ENCODE assay signal across 10 cellular contexts in the genomic region with DNA sequence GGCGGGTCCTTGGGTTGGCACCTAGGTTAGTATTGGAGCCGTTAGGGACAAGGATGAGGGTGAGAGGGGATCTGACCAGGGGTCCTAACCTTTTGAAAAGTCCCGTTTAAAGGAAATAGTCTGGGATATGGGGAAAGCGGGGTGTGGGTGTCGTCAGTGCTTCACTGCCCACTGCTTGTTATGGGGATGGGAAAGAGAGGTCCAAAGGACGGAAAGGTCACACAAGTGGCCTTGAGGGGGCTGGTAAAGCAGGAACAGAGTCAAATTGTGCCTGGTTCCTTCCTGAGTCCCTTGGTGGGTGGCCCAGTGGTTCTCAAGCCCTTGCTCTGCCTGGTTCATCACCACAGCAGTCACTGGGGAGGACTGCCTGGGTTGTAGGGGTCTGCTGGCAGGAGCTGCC. TPM values are rescaled to one million over a fixed set of nuclear protein-coding genes. Genes with fewer than 3 reads are reported as not detected.
A peak's percentile ranks its signal among the peaks of the same experiment; 100 is the strongest.
DNase-seq lines count a peak whose midpoint lies in the region; ATAC-seq and TF ChIP-seq lines count a peak whose summit lies in the region.
"Had no signal": no experiment of that assay in that cellular context is flagged by ENCODE, and none has a peak within 500 bp of the region (broad histone marks: within the 10 kb centered on the region; RNA-seq: fewer than 3 reads in every experiment).

No MANE protein-coding gene starts in this region.

- H3K9me3 ChIP-seq in KOPT-K1 (ENCODE audit: insufficient read depth, low read length, poor library complexity, severe bottlenecking) (no peaks in the 10 kb centered on the region), sigmoid colon (no peaks in the 10 kb centered on the region)

- no peaks in the 10 kb centered on the region for H3K27me3 ChIP-seq in sigmoid colon

- no peak for TF ChIP-seq CTCF in sigmoid colon (IDR thresholded peaks at IDR 0.05)

- H3K4me3 ChIP-seq in sigmoid colon, result no peak overlapping the region

- TF ChIP-seq POLR2A in sigmoid colon (IDR thresholded peaks at IDR 0.05), result no peak

- peaks cover 0 to 46% (median 36%) of the 10 kb centered on the region in 4 donors for H3K4me1 ChIP-seq in sigmoid colon

- no peaks in the 10 kb centered on the region for H3K9me3 Mint-ChIP-seq in T-helper 1 cell treated with Interleukin-12 subunit alpha and Interleukin-12 subunit beta and Interleukin-4 antibody, amounts not matched to agents 30 μg/mL and 1 μg/mL, for 36 hours
- no peaks in the 10 kb centered on the region for H3K9me3 Mint-ChIP-seq in effector memory CD8-positive, alpha-beta T cell
- H3K9me3 Mint-ChIP-seq: immature natural killer cell had no signal

- H3K36me3 Mint-ChIP-seq in T-helper 1 cell treated with Interleukin-12 subunit alpha and Interleukin-12 subunit beta and Interleukin-4 antibody, amounts not matched to agents 30 μg/mL and 1 μg/mL, for 36 hours (ENCODE audit: low read depth), result peaks cover 17% of the 10 kb centered on the region
- peaks cover 11% of the 10 kb centered on the region for H3K36me3 Mint-ChIP-seq in effector memory CD8-positive, alpha-beta T cell (ENCODE audit: insufficient read depth)
- H3K36me3 Mint-ChIP-seq: immature natural killer cell had no signal

- peaks cover 38% of the 10 kb centered on the region for H3K4me1 Mint-ChIP-seq in T-helper 1 cell treated with Interleukin-12 subunit alpha and Interleukin-12 subunit beta and Interleukin-4 antibody, amounts not matched to agents 30 μg/mL and 1 μg/mL, for 36 hours (ENCODE audit: low read depth)
- H3K4me1 Mint-ChIP-seq in effector memory CD8-positive, alpha-beta T cell (ENCODE audit: low read depth in 2 of 2), result peaks cover 23 to 27% of the 10 kb centered on the region in 2 donors

- WGBS in sigmoid colon, 2 donors, result 20 to 67% methylated on average over 6 of the region's 6 CpGs

- no peak for TF ChIP-seq EP300 in sigmoid colon (IDR thresholded peaks at IDR 0.05)

- H3K27me3 Mint-ChIP-seq in T-helper 1 cell treated with Interleukin-12 subunit alpha and Interleukin-12 subunit beta and Interleukin-4 antibody, amounts not matched to agents 30 μg/mL and 1 μg/mL, for 36 hours (ENCODE audit: low read depth), result no peaks in the 10 kb centered on the region
- no peaks in the 10 kb centered on the region for H3K27me3 Mint-ChIP-seq in effector memory CD8-positive, alpha-beta T cell

- ATAC-seq in effector memory CD8-positive, alpha-beta T cell (replicated peaks), result no peak

- H3K27ac Mint-ChIP-seq in T-helper 1 cell treated with Interleukin-12 subunit alpha and Interleukin-12 subunit beta and Interleukin-4 antibody, amounts not matched to agents 30 μg/mL and 1 μg/mL, for 36 hours, result peak overlapping the region; percentile 16
- peak overlapping the region; percentile 32 to 42 for H3K27ac Mint-ChIP-seq in effector memory CD8-positive, alpha-beta T cell

- peak overlapping the region; percentile 16 for H3K4me3 Mint-ChIP-seq in T-helper 1 cell treated with Interleukin-12 subunit alpha and Interleukin-12 subunit beta and Interleukin-4 antibody, amounts not matched to agents 30 μg/mL and 1 μg/mL, for 36 hours
- H3K4me3 Mint-ChIP-seq in effector memory CD8-positive, alpha-beta T cell, result no peak overlapping the region

- peak overlapping the region; percentile 95 for H3K27ac ChIP-seq in KOPT-K1 (ENCODE audit: low read depth, low read length, poor library complexity, severe bottlenecking)
- H3K27ac ChIP-seq in sigmoid colon, result peak overlapping the region in 3 of 4 donors; percentile 37 to 93 (median 42)

- peaks cover 36% of the 10 kb centered on the region for H3K36me3 ChIP-seq in KOPT-K1 (ENCODE audit: insufficient read depth, low read length)
- H3K36me3 ChIP-seq in sigmoid colon, result peaks cover 0 to 29% (median 16%) of the 10 kb centered on the region in 4 donors

- intact Hi-C loops in sigmoid colon (cut with DNase I) (loop anchor here (10.0 kb wide), 1 partner anchor 588 kb away; no protein-coding TSS in a partner anchor), cardiac septum (cut with DNase I) (no loop called here)

- DNase-seq in T-helper 1 cell, result no peak
- no peak for DNase-seq in effector memory CD8-positive, alpha-beta T cell
- DNase-seq in sigmoid colon, result no peak
- DNase-seq in SIG-M5 (lab: John Stamatoyannopoulos, UW), result no peak
- no peak for DNase-seq in EL
- DNase-seq in cardiac septum (ENCODE audit: low spot score), result no peak
- DNase-seq: 8988T, immature natural killer cell had no signal

RNA-seq across cellular contexts. Expression of a gene that starts 2.6 kb away (rescaled TPM):
- 10 to 100 TPM in 1 of 4 donors, 1 to 10 TPM in 3; 6.1 to 10.7 (median 6.9) TPM for total RNA-seq in sigmoid colon
- polyA plus RNA-seq in sigmoid colon, result 1 to 10 TPM; 3.0 to 6.1 (median 5.4) TPM
- 3.4 TPM for total RNA-seq in cardiac septum

RNA-seq across cellular contexts. Expression of a gene that starts 7.9 kb away (rescaled TPM):
- total RNA-seq in sigmoid colon (10 to 100 TPM; 56.3 to 63.7 (median 57.0) TPM), cardiac septum (85.5 TPM)
- 100 to 1,000 TPM in 1 of 3 donors, 10 to 100 TPM in 2; 50.9 to 131 (median 52.3) TPM for polyA plus RNA-seq in sigmoid colon

RNA-seq across cellular contexts. Expression of a gene that starts 35.1 kb away (rescaled TPM):
- total RNA-seq in sigmoid colon (100 to 1,000 TPM; 257 to 447 (median 388) TPM), cardiac septum (10.6 TPM)
- polyA plus RNA-seq in sigmoid colon, result 100 to 1,000 TPM in 2 of 3 donors, 10 to 100 TPM in 1; 28.9 to 289 (median 132) TPM
- polyA plus RNA-seq: immature natural killer cell had no signal

RNA-seq across cellular contexts. Expression of a gene that starts 53.2 kb away (rescaled TPM):
- total RNA-seq in sigmoid colon (10 to 100 TPM in 1 of 4 donors, 1 to 10 TPM in 3; 2.9 to 13.3 (median 8.3) TPM), cardiac septum (4.6 TPM)
- polyA plus RNA-seq in sigmoid colon, result 10 to 100 TPM in 1 of 3 donors, 1 to 10 TPM in 2; 3.6 to 12.4 (median 5.3) TPM

RNA-seq across cellular contexts. Expression of a gene that starts 53.4 kb away (rescaled TPM):
- 10 to 100 TPM; 10.3 to 14.0 (median 11.0) TPM for total RNA-seq in sigmoid colon
- 10 to 100 TPM in 2 of 3 donors, 1 to 10 TPM in 1; 4.4 to 18.6 (median 10.8) TPM for polyA plus RNA-seq in sigmoid colon
- 4.4 TPM for total RNA-seq in cardiac septum

Comparison
In these comparisons a context has a peak if more than half of its experiments do, and no peak if none do; other contexts are left out.
1. RNA of a gene that starts 35.1 kb away (total RNA-seq): 257 to 447 TPM in sigmoid colon; 10.6 TPM in cardiac septum (single experiment); every median in the first group is over 10 times any median in the second.